ENCODE assay signal across 1 cellular context in the genomic region with DNA sequence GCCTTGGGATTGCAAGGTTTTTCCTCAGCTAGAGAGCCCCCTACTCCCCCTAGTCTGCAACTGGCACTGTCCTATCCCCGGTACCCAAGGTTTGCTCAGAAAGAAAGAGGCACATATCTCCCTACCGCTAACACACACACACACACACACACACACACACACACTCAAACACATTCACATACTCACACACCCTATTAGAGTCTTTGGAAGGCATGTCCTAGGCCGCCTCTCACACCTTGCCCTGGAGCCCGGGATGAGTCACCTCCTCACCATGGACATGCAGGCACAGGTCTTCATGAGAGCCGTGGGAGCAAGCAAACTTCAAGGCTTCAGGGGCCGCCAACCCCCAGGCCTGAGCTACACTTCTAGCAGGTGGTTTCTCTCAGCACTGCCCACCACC.
TF ChIP-seq lines count a peak whose summit lies in the region.

No MANE protein-coding gene starts in this region.

TF ChIP-seq in HEK293, 187 proteins besides CTCF, POLR2A, EP300 and RAD21 (continued from another document):
- TF ChIP-seq, protein P1, sequence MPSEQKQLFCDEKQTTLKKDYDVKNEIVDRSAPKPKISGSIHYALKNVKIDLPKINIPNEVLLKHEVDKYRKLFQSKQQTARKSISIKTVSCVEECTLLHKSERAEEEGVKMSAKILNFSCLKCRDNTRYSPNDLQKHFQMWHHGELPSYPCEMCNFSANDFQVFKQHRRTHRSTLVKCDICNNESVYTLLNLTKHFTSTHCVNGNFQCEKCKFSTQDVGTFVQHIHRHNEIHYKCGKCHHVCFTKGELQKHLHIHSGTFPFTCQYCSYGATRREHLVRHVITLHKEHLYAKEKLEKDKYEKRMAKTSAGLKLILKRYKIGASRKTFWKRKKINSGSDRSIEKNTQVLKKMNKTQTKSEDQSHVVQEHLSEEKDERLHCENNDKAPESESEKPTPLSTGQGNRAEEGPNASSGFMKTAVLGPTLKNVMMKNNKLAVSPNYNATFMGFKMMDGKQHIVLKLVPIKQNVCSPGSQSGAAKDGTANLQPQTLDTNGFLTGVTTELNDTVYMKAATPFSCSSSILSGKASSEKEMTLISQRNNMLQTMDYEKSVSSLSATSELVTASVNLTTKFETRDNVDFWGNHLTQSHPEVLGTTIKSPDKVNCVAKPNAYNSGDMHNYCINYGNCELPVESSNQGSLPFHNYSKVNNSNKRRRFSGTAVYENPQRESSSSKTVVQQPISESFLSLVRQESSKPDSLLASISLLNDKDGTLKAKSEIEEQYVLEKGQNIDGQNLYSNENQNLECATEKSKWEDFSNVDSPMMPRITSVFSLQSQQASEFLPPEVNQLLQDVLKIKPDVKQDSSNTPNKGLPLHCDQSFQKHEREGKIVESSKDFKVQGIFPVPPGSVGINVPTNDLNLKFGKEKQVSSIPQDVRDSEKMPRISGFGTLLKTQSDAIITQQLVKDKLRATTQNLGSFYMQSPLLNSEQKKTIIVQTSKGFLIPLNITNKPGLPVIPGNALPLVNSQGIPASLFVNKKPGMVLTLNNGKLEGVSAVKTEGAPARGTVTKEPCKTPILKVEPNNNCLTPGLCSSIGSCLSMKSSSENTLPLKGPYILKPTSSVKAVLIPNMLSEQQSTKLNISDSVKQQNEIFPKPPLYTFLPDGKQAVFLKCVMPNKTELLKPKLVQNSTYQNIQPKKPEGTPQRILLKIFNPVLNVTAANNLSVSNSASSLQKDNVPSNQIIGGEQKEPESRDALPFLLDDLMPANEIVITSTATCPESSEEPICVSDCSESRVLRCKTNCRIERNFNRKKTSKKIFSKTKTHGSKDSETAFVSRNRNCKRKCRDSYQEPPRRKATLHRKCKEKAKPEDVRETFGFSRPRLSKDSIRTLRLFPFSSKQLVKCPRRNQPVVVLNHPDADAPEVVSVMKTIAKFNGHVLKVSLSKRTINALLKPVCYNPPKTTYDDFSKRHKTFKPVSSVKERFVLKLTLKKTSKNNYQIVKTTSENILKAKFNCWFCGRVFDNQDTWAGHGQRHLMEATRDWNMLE (tag by site-specific recombination; conservative IDR thresholded peaks at IDR 0.05; ENCODE audit: low read depth) = no peak
- no peak for TF ChIP-seq ZNF2 (tag by site-specific recombination; IDR thresholded peaks at IDR 0.05)
- no peak for TF ChIP-seq ZNF24 (tag by site-specific recombination; IDR thresholded peaks at IDR 0.05)
- no peak for TF ChIP-seq ZNF26 (tag by site-specific recombination; IDR thresholded peaks at IDR 0.05)
- no peak for TF ChIP-seq MYNN (tag by site-specific recombination; IDR thresholded peaks at IDR 0.05; ENCODE audit: borderline replicate concordance)
- TF ChIP-seq ZNF639 (tag by site-specific recombination; IDR thresholded peaks at IDR 0.05) = no peak
- TF ChIP-seq YY2 (tag by site-specific recombination; IDR thresholded peaks at IDR 0.05) = no peak
- TF ChIP-seq ZFHX2 (tag by site-specific recombination; conservative IDR thresholded peaks at IDR 0.05) = peak; percentile 44
- peak; percentile 28; the same call in 1 of the 2 replicates for TF ChIP-seq EGR2 (tag by site-specific recombination; IDR thresholded peaks at IDR 0.05; ENCODE audit: low read depth)
- no peak for TF ChIP-seq ZNF621 (tag by site-specific recombination; IDR thresholded peaks at IDR 0.05)
- no peak for TF ChIP-seq ATF2 (tag by site-specific recombination; IDR thresholded peaks at IDR 0.05; ENCODE audit: low read depth)
- TF ChIP-seq HIC1 (tag by site-specific recombination; IDR thresholded peaks at IDR 0.05) = no peak
- TF ChIP-seq ZNF37A (tag by site-specific recombination; IDR thresholded peaks at IDR 0.05) = no peak
- TF ChIP-seq REST (tag by site-specific recombination; IDR thresholded peaks at IDR 0.05) = no peak
- TF ChIP-seq TSHZ1 (tag by site-specific recombination; IDR thresholded peaks at IDR 0.05; ENCODE audit: borderline replicate concordance) = no peak
- no peak for TF ChIP-seq ZNF558 (tag by site-specific recombination; IDR thresholded peaks at IDR 0.05)
- TF ChIP-seq ZNF654 (tag by site-specific recombination; IDR thresholded peaks at IDR 0.05; ENCODE audit: low read depth) = no peak
- no peak for TF ChIP-seq ZNF175 (tag by site-specific recombination; IDR thresholded peaks at IDR 0.05)
- TF ChIP-seq ZNF214 (tag by site-specific recombination; IDR thresholded peaks at IDR 0.05; ENCODE audit: borderline replicate concordance) = no peak
- TF ChIP-seq, protein P2, sequence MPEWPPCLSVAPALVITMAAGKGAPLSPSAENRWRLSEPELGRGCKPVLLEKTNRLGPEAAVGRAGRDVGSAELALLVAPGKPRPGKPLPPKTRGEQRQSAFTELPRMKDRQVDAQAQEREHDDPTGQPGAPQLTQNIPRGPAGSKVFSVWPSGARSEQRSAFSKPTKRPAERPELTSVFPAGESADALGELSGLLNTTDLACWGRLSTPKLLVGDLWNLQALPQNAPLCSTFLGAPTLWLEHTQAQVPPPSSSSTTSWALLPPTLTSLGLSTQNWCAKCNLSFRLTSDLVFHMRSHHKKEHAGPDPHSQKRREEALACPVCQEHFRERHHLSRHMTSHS (tag by site-specific recombination; IDR thresholded peaks at IDR 0.05) = no peak
